In genomic region chr1:145445221-145445620, GRCh38 we compare ENCODE assay signal across 7 cellular contexts. TPM values are rescaled to one million over a fixed set of nuclear protein-coding genes. Genes with fewer than 3 reads are reported as not detected.
DNase-seq lines count a peak whose midpoint lies in the region; ATAC-seq, FAIRE-seq and TF ChIP-seq lines count a peak whose summit lies in the region.
"Not testable (repeated sequence)": the region's sequence is repeated elsewhere in the genome, so short reads cannot be mapped to it uniquely, and the experiment has no call there.

No MANE protein-coding gene starts in this region.

- TF ChIP-seq POLR2A in A549 (IDR thresholded peaks at IDR 0.05; ENCODE audit: low read length); HCT116 (IDR thresholded peaks at IDR 0.05; ENCODE audit: borderline replicate concordance, extremely low read depth, insufficient read depth, insufficient read length); HepG2 (IDR thresholded peaks at IDR 0.05; ENCODE audit: insufficient read depth in 1 of 2, low read depth in 2 of 2, low read length in 2 of 2): not testable (repeated sequence)

- not testable (repeated sequence) for H3K4me1 Mint-ChIP-seq in WTC11

- H3K27ac Mint-ChIP-seq in WTC11: not testable (repeated sequence)

- RAD21 ChIA-PET in HCT116 (lab: Charles Lee; ENCODE audit: low non-redundant PET in 1 of 2, low total read pairs in 2 of 2, uncharacterized antibody in 2 of 2, unreplicated experiment in 2 of 2): not testable (repeated sequence)

- not testable (repeated sequence) for H3K36me3 ChIP-seq in HCT116 (ENCODE audit: control insufficient read depth in 1 of 2, insufficient read depth in 2 of 2, low read length in 2 of 2); HepG2 (replicated peaks in 1 of 2; ENCODE audit: control insufficient read depth in 1 of 2, insufficient read depth in 2 of 2, low read length in 2 of 2)

- not testable (repeated sequence) for H3K4me2 ChIP-seq in A549; HCT116 (ENCODE audit: low read length); HepG2 (ENCODE audit: low read depth, low read length)

- not testable (repeated sequence) for H3K79me2 ChIP-seq in HCT116 (ENCODE audit: insufficient read depth, low read length); HepG2 (ENCODE audit: insufficient read depth, low read length)

- DNase-seq in A549 (ENCODE audit: low read depth in 1 of 2, low spot score in 1 of 2); HCT116 (ENCODE audit: low read depth, low spot score); HepG2 (ENCODE audit: low spot score); sciatic nerve (ENCODE audit: low spot score): not testable (repeated sequence)
- DNase-seq in WTC11 (ENCODE audit: low spot score) (peak; percentile 41), ecto neural progenitor cell (ENCODE audit: low spot score) (peak; percentile 47)

- H3K27me3 Mint-ChIP-seq in WTC11 (ENCODE audit: low read depth): not testable (repeated sequence)

- in situ Hi-C loops in HepG2 (cut with HindIII; ENCODE audit: extremely low pct_ligation_motif_present, low pct_unique_long_range_greater_than_20kb): not testable (repeated sequence)

- H2AFZ ChIP-seq in HCT116 (ENCODE audit: low read depth, low read length, poor library complexity, severe bottlenecking); HepG2 (ENCODE audit: low read length): not testable (repeated sequence)

- ATAC-seq in A549: peak; percentile 37 to 41; a peak in 2 of 6 replicates
- peak; percentile 50 for ATAC-seq in HCT116
- peak; percentile 88 for ATAC-seq in WTC11
- ATAC-seq in HepG2: peak; percentile 63; the same call in 2 of the 3 replicates
- peak; percentile 39 for ATAC-seq in sciatic nerve

- TF ChIP-seq RAD21 in A549 (conservative IDR thresholded peaks at IDR 0.05 in 1 of 2, IDR thresholded peaks at IDR 0.05 in 1 of 2); HCT116 (IDR thresholded peaks at IDR 0.05; ENCODE audit: low read depth); HepG2 (CRISPR knock-in tag; IDR thresholded peaks at IDR 0.05): not testable (repeated sequence)

- TF ChIP-seq EP300 in A549 (IDR thresholded peaks at IDR 0.05); HepG2 (IDR thresholded peaks at IDR 0.05; ENCODE audit: low read depth in 2 of 2, low read length in 2 of 2); HepG2 (CRISPR knock-in tag; IDR thresholded peaks at IDR 0.05; ENCODE audit: borderline replicate concordance): not testable (repeated sequence)

- H3K4me3 Mint-ChIP-seq in WTC11: not testable (repeated sequence)

- H3K9me3 ChIP-seq in A549; HCT116 (ENCODE audit: control insufficient read depth in 1 of 2, insufficient read depth in 1 of 2, low read depth in 1 of 2, low read length in 2 of 2); HepG2 (ENCODE audit: low read length): not testable (repeated sequence)

- BruUV-seq in HCT116 (replicated peaks; lab: Mats Ljungman, UMichigan); HepG2 (replicated peaks; lab: Mats Ljungman, UMichigan): not testable (repeated sequence)

- intact Hi-C loops in HCT116 (cut with micrococcal nuclease); HepG2 (cut with micrococcal nuclease; ENCODE audit: unreplicated experiment); sciatic nerve (cut with DNase I): not testable (repeated sequence)

- POLR2A ChIA-PET in A549 (lab: Yijun Ruan, JAX); HCT116 (lab: Charles Lee); WTC11 (lab: Charles Lee); HepG2 (lab: Yijun Ruan, JAX): not testable (repeated sequence)

- H3K9ac ChIP-seq in HCT116 (ENCODE audit: low read length); HepG2 (ENCODE audit: insufficient read depth, low read depth, low read length): not testable (repeated sequence)

- H3K27ac ChIP-seq in A549; HCT116 (ENCODE audit: low read depth, low read length); HepG2 (ENCODE audit: extremely low read length, insufficient read depth, low read length): not testable (repeated sequence)

- H3K36me3 Mint-ChIP-seq in WTC11: not testable (repeated sequence)

- WGBS in A549 (ENCODE audit: missing lambda C conversion rate): 100% methylated on average over 1 of the region's 11 CpGs
- 46% methylated on average over 7 of the region's 11 CpGs for WGBS in HepG2 (ENCODE audit: low lambda C conversion rate)

- H3K4me3 ChIP-seq in A549; HCT116 (replicated peaks in 1 of 2; ENCODE audit: low read depth in 1 of 2, low read length in 2 of 2); HepG2 (replicated peaks in 1 of 3; ENCODE audit: insufficient read depth in 1 of 3, low read depth in 2 of 3, low read length in 3 of 3): not testable (repeated sequence)

- H3K4me1 ChIP-seq in A549; HCT116 (ENCODE audit: control insufficient read depth in 1 of 2, insufficient read depth in 2 of 2, low read length in 2 of 2); HepG2 (ENCODE audit: insufficient read depth, low read length): not testable (repeated sequence)

- not testable (repeated sequence) for FAIRE-seq in A549 (lab: Jason Lieb, UNC); HepG2 (lab: Jason Lieb, UNC)

- TF ChIP-seq CTCF in A549 (IDR thresholded peaks at IDR 0.05); HCT116 (IDR thresholded peaks at IDR 0.05 in 2 of 3, conservative IDR thresholded peaks at IDR 0.05 in 1 of 3; ENCODE audit: borderline replicate concordance in 1 of 3, insufficient read depth in 1 of 3, low read depth in 2 of 3, low read length in 2 of 3); WTC11 (IDR thresholded peaks at IDR 0.05); HepG2 (CRISPR knock-in tag; IDR thresholded peaks at IDR 0.05): not testable (repeated sequence)

- CTCF ChIA-PET in A549 (lab: Yijun Ruan, JAX); HCT116 (lab: Charles Lee); WTC11 (lab: Charles Lee); HepG2 (lab: Yijun Ruan, JAX; ENCODE audit: low intra/inter-chr PET ratio, low total read pairs): not testable (repeated sequence)

- not testable (repeated sequence) for H4K20me1 ChIP-seq in HCT116 (ENCODE audit: insufficient read depth); HepG2 (ENCODE audit: insufficient read depth, low read length)

- not testable (repeated sequence) for H3K27me3 ChIP-seq in HCT116 (ENCODE audit: insufficient read depth, low read length); HepG2 (ENCODE audit: control insufficient read depth in 1 of 2, insufficient read depth in 2 of 2, low read length in 2 of 2)

- H3K9me3 Mint-ChIP-seq in WTC11: not testable (repeated sequence)

- H3K9me2 ChIP-seq in HCT116 (ENCODE audit: insufficient read depth): not testable (repeated sequence)

TF ChIP-seq in WTC11, 78 proteins besides CTCF, POLR2A, EP300 and RAD21:
- 0 out of 2 replicates have a peak, but pooled peaks have one; percentile 24 for TF ChIP-seq ZNF219 (CRISPR knock-in tag; IDR thresholded peaks at IDR 0.05; ENCODE audit: borderline replicate concordance)

RNA-seq across cellular contexts. Expression of gene NBPF20, which starts 19.8 kb away (rescaled TPM):
- polyA plus RNA-seq in A549 (2011; rRNA removed): 5.1 and 5.5 TPM in 2 replicates
- 1.2 and 1.3 TPM in 2 replicates for polyA plus RNA-seq in A549 (2012; cell fraction: cytosol; rRNA removed)
- 3.2 and 3.8 TPM in 2 replicates for polyA plus RNA-seq in A549 (2012; cell fraction: nucleus; rRNA removed)
- polyA plus RNA-seq in A549 (2017; fragmentation: RNase III; extraction: RNeasy Plus Mini Kit Qiagen cat#74134 plus additional on column Dnase treatment): 1.3 to 1.6 TPM (median 1.5 TPM) in 3 replicates
- polyA minus RNA-seq in A549 (2011; rRNA and poly(A)+ RNA removed): 5.7 and 5.9 TPM in 2 replicates
- 3.8 TPM for total RNA-seq in HCT116 (2021; ENCODE audit: unreplicated experiment)
- polyA plus RNA-seq in HCT116 (2012): 2.0 TPM in 2 replicates
- polyA plus RNA-seq in PFSK-1 (2012; ENCODE audit: insufficient read length, low read depth): 0.69 TPM
- 0.44 to 0.69 TPM (median 0.66 TPM) in 3 replicates for total RNA-seq in WTC11 (2021)
- 3.1 and 3.4 TPM in 2 replicates for total RNA-seq in HepG2 (2016; rRNA removed; fragmentation: Illumina TruSeq; extraction: Trizol)
- 0.35 and 0.61 TPM in 2 replicates for total RNA-seq in HepG2 (2016; cell fraction: cytosol; rRNA removed; fragmentation: Illumina TruSeq; extraction: Trizol; ENCODE audit: low read depth)
- 2.8 TPM in 2 replicates for total RNA-seq in HepG2 (2016; cell fraction: insoluble cytoplasmic fraction; rRNA removed; fragmentation: Illumina TruSeq; extraction: Trizol)
- total RNA-seq in HepG2 (2016; cell fraction: membrane; rRNA removed; fragmentation: Illumina TruSeq; extraction: Trizol): 1.1 and 1.6 TPM in 2 replicates
- 4.0 and 5.7 TPM in 2 replicates for total RNA-seq in HepG2 (2016; cell fraction: nucleus; rRNA removed; fragmentation: Illumina TruSeq; extraction: Trizol)
- polyA plus RNA-seq in HepG2 (2011; rRNA removed): 2.8 and 3.0 TPM in 2 replicates
- 1.2 and 2.2 TPM in 2 replicates for polyA plus RNA-seq in HepG2 (2011; cell fraction: cytosol; rRNA removed)
- 3.2 and 3.9 TPM in 2 replicates for polyA plus RNA-seq in HepG2 (2011; cell fraction: nucleus; rRNA removed)
- polyA plus RNA-seq in HepG2 (2012): 1.3 and 2.5 TPM in 2 replicates
- 0.24 and 0.36 TPM in 2 replicates for polyA plus RNA-seq in HepG2 (2016; cell fraction: cytosol; fragmentation: Illumina TruSeq; extraction: Trizol; ENCODE audit: low read depth)
- 1.6 and 1.7 TPM in 2 replicates for polyA plus RNA-seq in HepG2 (2016; cell fraction: insoluble cytoplasmic fraction; fragmentation: Illumina TruSeq; extraction: Trizol; ENCODE audit: low read depth)
- 0.45 and 0.47 TPM in 2 replicates for polyA plus RNA-seq in HepG2 (2016; cell fraction: membrane; fragmentation: Illumina TruSeq; extraction: Trizol; ENCODE audit: low read depth)
- polyA plus RNA-seq in HepG2 (2016; cell fraction: nucleus; fragmentation: Illumina TruSeq; extraction: Trizol; ENCODE audit: insufficient read depth, low read depth): 4.9 and 5.4 TPM in 2 replicates
- polyA minus RNA-seq in HepG2 (2011; rRNA and poly(A)+ RNA removed; ENCODE audit: low replicate concordance): 3.0 and 8.7 TPM in 2 replicates
- polyA minus RNA-seq in HepG2 (2011; cell fraction: cytosol; rRNA and poly(A)+ RNA removed): 1.1 and 1.6 TPM in 2 replicates
- 5.0 and 7.7 TPM in 2 replicates for polyA minus RNA-seq in HepG2 (2011; cell fraction: nucleus; rRNA and poly(A)+ RNA removed)
- 4.7 TPM for total RNA-seq in sciatic nerve
